19 cellular contexts compared by ENCODE assay signal in genomic region chr19:2589441-2589840, GRCh38.
DNase-seq lines count a peak whose midpoint lies in the region; ATAC-seq, FAIRE-seq and TF ChIP-seq lines count a peak whose summit lies in the region.
"Had no signal": no experiment of that assay in that cellular context is flagged by ENCODE, and none has a peak within 500 bp of the region (broad histone marks: within the 10 kb centered on the region; RNA-seq: fewer than 3 reads in every experiment).

No MANE protein-coding gene starts in this region.

- H3K9me3 ChIP-seq in IMR-90 (ENCODE audit: control insufficient read depth, insufficient read depth, low read length), result no peaks in the 10 kb centered on the region; the same call in 1 of the 2 replicates
- H3K9me3 ChIP-seq: BE2C, SJSA1 had no signal

- H3K27ac Mint-ChIP-seq in nephron progenitor cell, result peak overlapping the region; percentile 95
- peak overlapping the region; percentile 42 for H3K27ac Mint-ChIP-seq in stimulated activated naive B cell treated with anti-CD40 and anti-IgM and Interleukin-4, amounts not matched to agents 10 μg/mL and 1 μg/mL and 100 μg/mL, for 72 hours
- H3K27ac Mint-ChIP-seq: CD4-positive, alpha-beta T cell had no signal

- TF ChIP-seq POLR2A in IMR-90 (IDR thresholded peaks at IDR 0.05; ENCODE audit: low read depth, low read length), result no peak
- no peak for TF ChIP-seq POLR2A in GM12892 (IDR thresholded peaks at IDR 0.05; ENCODE audit: low read depth, low read length)

- no peak for ATAC-seq in IMR-90 (ENCODE audit: low read depth)
- ATAC-seq in stimulated activated naive B cell treated with anti-CD40 and anti-IgM and Interleukin-4, amounts not matched to agents 10 μg/mL and 1 μg/mL and 100 μg/mL, for 72 hours (replicated peaks), result no peak
- ATAC-seq in HG02884 (IDR thresholded peaks at IDR 0.05; ENCODE audit: unreplicated experiment), result no peak
- ATAC-seq: HCT116 had no signal

- no peak for FAIRE-seq in GM12892 (lab: Jason Lieb, UNC)

- H3K23ac ChIP-seq in IMR-90 (ENCODE audit: low read depth, low read length), result no peak overlapping the region

- DNase-seq in IMR-90 (no peak), coronary artery (ENCODE audit: low spot score) (peak; percentile 46), nephron progenitor cell (no peak), GM12892 (ENCODE audit: insufficient read length) (no peak), HCEC 1CT (no peak)
- DNase-seq in stimulated activated naive B cell treated with anti-CD40 and anti-IgM and Interleukin-4, amounts not matched to agents 10 μg/mL and 1 μg/mL and 100 μg/mL, for 72 hours, result no peak
- DNase-seq: BE2C; Calu3; CD4-positive, alpha-beta T cell; DMS53; KBM-7; NCI-H1436; NCI-H2081; NCI-H510A; NCI-H774; RPMI8226 had no signal

- intact Hi-C loops in IMR-90 (cut with micrococcal nuclease), result no loop called here

- in situ Hi-C loops in IMR-90 (cut with MboI; ENCODE audit: low sequenced_read_pairs), result no loop called here

- no peak for TF ChIP-seq RAD21 in IMR-90 (IDR thresholded peaks at IDR 0.05; ENCODE audit: low read length)

- H4K20me1 ChIP-seq in IMR-90 (ENCODE audit: insufficient read depth, low read length), result no peaks in the 10 kb centered on the region

- no peak overlapping the region for H3K9ac ChIP-seq in IMR-90 (ENCODE audit: low read depth, low read length)

- 0 out of 3 replicates have a peak overlapping the region, but pooled peaks have one; percentile 22 for H2BK15ac ChIP-seq in IMR-90 (ENCODE audit: low read depth, low read length)

- no peak overlapping the region for H2BK5ac ChIP-seq in IMR-90 (ENCODE audit: low read depth, low read length, poor library complexity, severe bottlenecking)

- no peak overlapping the region; the same call in 1 of the 2 replicates for H4K91ac ChIP-seq in IMR-90 (ENCODE audit: insufficient read depth, low read depth, low read length)

- no peak overlapping the region for H2BK20ac ChIP-seq in IMR-90 (ENCODE audit: low read depth, low read length)

- no peaks in the 10 kb centered on the region for H3K36me3 ChIP-seq in IMR-90 (ENCODE audit: control insufficient read depth, insufficient read depth, low read length)
- H3K36me3 ChIP-seq: SJSA1 had no signal

- dilution Hi-C loops in IMR-90 (cut with HindIII; ENCODE audit: low sequenced_read_pairs, unreplicated experiment), result no loop called here

- peaks cover 47% of the 10 kb centered on the region for H3K4me1 Mint-ChIP-seq in nephron progenitor cell
- peaks cover 35 to 63% of the 10 kb centered on the region in 2 donors for H3K4me1 Mint-ChIP-seq in stimulated activated naive B cell treated with anti-CD40 and anti-IgM and Interleukin-4, amounts not matched to agents 10 μg/mL and 1 μg/mL and 100 μg/mL, for 72 hours

- peaks cover 13% of the 10 kb centered on the region for H3K27me3 ChIP-seq in IMR-90 (ENCODE audit: control insufficient read depth, insufficient read depth, low read length)
- H3K27me3 ChIP-seq: BE2C, SJSA1 had no signal

- peaks cover 3% of the 10 kb centered on the region; the same call in 1 of the 2 replicates for H3K9me1 ChIP-seq in IMR-90 (ENCODE audit: insufficient read depth, low read length)

- no peaks in the 10 kb centered on the region for H3K36me3 Mint-ChIP-seq in nephron progenitor cell (ENCODE audit: low read depth)
- H3K36me3 Mint-ChIP-seq in stimulated activated naive B cell treated with anti-CD40 and anti-IgM and Interleukin-4, amounts not matched to agents 10 μg/mL and 1 μg/mL and 100 μg/mL, for 72 hours, result peaks cover 6 to 10% of the 10 kb centered on the region in 2 donors

- H2BK120ac ChIP-seq in IMR-90 (ENCODE audit: low read depth, low read length), result no peak overlapping the region

- H4K5ac ChIP-seq in IMR-90 (ENCODE audit: low read depth, low read length), result no peak overlapping the region

- CTCF ChIA-PET in IMR-90 (lab: Yijun Ruan, JAX), result no interaction called here

- BruUV-seq in IMR-90 (replicated peaks; lab: Mats Ljungman, UMichigan), result no TSS peak

- H2AK5ac ChIP-seq in IMR-90 (ENCODE audit: low read depth, low read length), result no peak overlapping the region

- H3K4me1 ChIP-seq in IMR-90 (ENCODE audit: control insufficient read depth, insufficient read depth, low read length), result peaks cover 5% of the 10 kb centered on the region; the same call in 1 of the 2 replicates
- H3K4me1 ChIP-seq: BE2C had no signal

- H3K14ac ChIP-seq in IMR-90 (replicated peaks; ENCODE audit: low read depth, low read length), result no peak overlapping the region

- peaks cover 9% of the 10 kb centered on the region for H3K9me3 Mint-ChIP-seq in nephron progenitor cell
- H3K9me3 Mint-ChIP-seq in stimulated activated naive B cell treated with anti-CD40 and anti-IgM and Interleukin-4, amounts not matched to agents 10 μg/mL and 1 μg/mL and 100 μg/mL, for 72 hours, result peaks cover 5 to 11% of the 10 kb centered on the region in 2 donors
- H3K9me3 Mint-ChIP-seq: CD4-positive, alpha-beta T cell had no signal

- WGBS in IMR-90 (ENCODE audit: extremely low coverage in 2 of 2, insufficient read length in 1 of 2), 2 experiments, result 85% methylated on average over 4 of the region's 10 CpGs; no CpG with 5 or more reads in 1 of the 2 experiments

- no peak overlapping the region for H2AFZ ChIP-seq in IMR-90 (replicated peaks; ENCODE audit: low read length, poor library complexity)

- H3K56ac ChIP-seq in IMR-90 (ENCODE audit: extremely low read depth, insufficient read depth, low read length), result no peak overlapping the region

- H3K27me3 Mint-ChIP-seq in nephron progenitor cell (ENCODE audit: low read depth, poor library complexity), result peaks cover 7% of the 10 kb centered on the region
- H3K27me3 Mint-ChIP-seq in stimulated activated naive B cell treated with anti-CD40 and anti-IgM and Interleukin-4, amounts not matched to agents 10 μg/mL and 1 μg/mL and 100 μg/mL, for 72 hours, result no peaks in the 10 kb centered on the region
- H3K27me3 Mint-ChIP-seq: CD4-positive, alpha-beta T cell had no signal

- H3K27ac ChIP-seq in IMR-90 (ENCODE audit: insufficient read depth, low read length), result no peak overlapping the region
- no peak overlapping the region for H3K27ac ChIP-seq in coronary artery
- H3K27ac ChIP-seq: SJSA1 had no signal

- no peak overlapping the region for H3K4ac ChIP-seq in IMR-90 (ENCODE audit: low read depth, low read length)

- TF ChIP-seq CTCF in IMR-90 (conservative IDR thresholded peaks at IDR 0.05; ENCODE audit: low read depth, low read length) (no peak), coronary artery (IDR thresholded peaks at IDR 0.05) (no peak), nephron progenitor cell (IDR thresholded peaks at IDR 0.05) (no peak)

- H3K4me2 ChIP-seq in IMR-90 (ENCODE audit: low read depth, low read length), result no peak overlapping the region

- H3K79me1 ChIP-seq in IMR-90 (ENCODE audit: low read depth in 1 of 2, low read length in 2 of 2), result no peaks in the 10 kb centered on the region

- no peak overlapping the region for H3K4me3 ChIP-seq in IMR-90 (ENCODE audit: insufficient read depth, low read depth, low read length)
- no peak overlapping the region for H3K4me3 ChIP-seq in coronary artery
- H3K4me3 ChIP-seq: SJSA1 had no signal

- H4K8ac ChIP-seq in IMR-90 (ENCODE audit: low read depth in 2 of 2, low read length in 2 of 2), result no peak overlapping the region

- no peak overlapping the region for H2AK9ac ChIP-seq in IMR-90 (replicated peaks; ENCODE audit: low read depth, low read length, poor library complexity)

- no peak overlapping the region for H3K4me3 Mint-ChIP-seq in nephron progenitor cell
- no peak overlapping the region for H3K4me3 Mint-ChIP-seq in stimulated activated naive B cell treated with anti-CD40 and anti-IgM and Interleukin-4, amounts not matched to agents 10 μg/mL and 1 μg/mL and 100 μg/mL, for 72 hours
- H3K4me3 Mint-ChIP-seq: CD4-positive, alpha-beta T cell had no signal

- POLR2A ChIA-PET in IMR-90 (lab: Charles Lee; ENCODE audit: unreplicated experiment), result interaction anchor here (0.9 kb wide), 1 partner anchor 9 kb away, joined by 5 read pairs; no protein-coding TSS in a partner anchor

- H3K18ac ChIP-seq in IMR-90 (ENCODE audit: low read depth, low read length), result no peak overlapping the region

TF ChIP-seq in IMR-90, 13 proteins besides CTCF, POLR2A, EP300 and RAD21:
- no peak for TF ChIP-seq MAFK (IDR thresholded peaks at IDR 0.05; ENCODE audit: low read depth, low read length)
- TF ChIP-seq RFX5 (IDR thresholded peaks at IDR 0.05; ENCODE audit: low read depth, low read length), result no peak
- TF ChIP-seq MXI1 (IDR thresholded peaks at IDR 0.05; ENCODE audit: borderline replicate concordance, low read depth, low read length), result no peak
- TF ChIP-seq ELK1 (IDR thresholded peaks at IDR 0.05; ENCODE audit: borderline replicate concordance, low read depth, low read length), result no peak
- no peak for TF ChIP-seq USF2 (IDR thresholded peaks at IDR 0.05; ENCODE audit: low read depth, low read length)
- no peak for TF ChIP-seq BHLHE40 (IDR thresholded peaks at IDR 0.05; ENCODE audit: low read depth, low read length)
- TF ChIP-seq RCOR1 (IDR thresholded peaks at IDR 0.05; ENCODE audit: insufficient replicate concordance, low read length), result no peak
- no peak for TF ChIP-seq SMC3 (IDR thresholded peaks at IDR 0.05; ENCODE audit: low read depth, low read length)
- TF ChIP-seq NFE2L2 (IDR thresholded peaks at IDR 0.05; ENCODE audit: low read depth, low read length), result no peak
- TF ChIP-seq FOS (IDR thresholded peaks at IDR 0.05; ENCODE audit: low read depth, low read length), result no peak
- no peak for TF ChIP-seq CEBPB (IDR thresholded peaks at IDR 0.05; ENCODE audit: low read depth, low read length)
- no peak for TF ChIP-seq CHD1 (IDR thresholded peaks at IDR 0.05; ENCODE audit: low read depth, low read length)
- TF ChIP-seq MAZ (IDR thresholded peaks at IDR 0.05; ENCODE audit: borderline replicate concordance, low read depth, low read length), result no peak
TF ChIP-seq in IMR-90: peak in this region for 0.
